1 cellular context compared by ENCODE assay signal in the genomic region with DNA sequence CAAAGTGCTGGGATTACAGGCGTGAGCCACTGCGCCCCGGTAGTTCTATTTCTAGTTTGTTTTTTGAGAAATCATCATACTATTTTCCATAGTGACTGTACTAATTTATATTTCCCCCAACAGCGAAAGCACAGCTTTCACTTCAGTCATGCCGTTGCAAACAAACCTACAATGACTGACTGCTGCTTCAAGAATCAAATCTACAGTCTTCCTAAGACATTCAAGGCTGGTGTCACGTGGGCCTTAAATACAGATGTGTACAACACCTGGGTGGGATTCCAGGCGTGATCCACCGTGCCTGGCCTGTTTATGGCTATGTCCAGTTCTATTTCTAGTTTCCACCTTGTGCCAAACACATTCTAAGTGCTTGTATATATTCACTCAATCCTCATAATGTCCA.
A peak's percentile ranks its signal among the peaks of the same experiment; 100 is the strongest.
TF ChIP-seq lines count a peak whose summit lies in the region.

No MANE protein-coding gene starts in this region.

TF ChIP-seq in HepG2, 621 proteins besides CTCF, POLR2A, EP300 and RAD21:
- no peak for TF ChIP-seq PCBP1 (IDR thresholded peaks at IDR 0.05; ENCODE audit: borderline replicate concordance, low read depth, low read length)
- TF ChIP-seq RBM22 (optimal IDR thresholded peaks at IDR 0.05; ENCODE audit: low read length) = peak; percentile 80
- no peak for TF ChIP-seq HHEX (CRISPR knock-in tag; IDR thresholded peaks at IDR 0.05)
- no peak for TF ChIP-seq CBX1 (IDR thresholded peaks at IDR 0.05; ENCODE audit: low read depth)
- TF ChIP-seq, protein P1, sequence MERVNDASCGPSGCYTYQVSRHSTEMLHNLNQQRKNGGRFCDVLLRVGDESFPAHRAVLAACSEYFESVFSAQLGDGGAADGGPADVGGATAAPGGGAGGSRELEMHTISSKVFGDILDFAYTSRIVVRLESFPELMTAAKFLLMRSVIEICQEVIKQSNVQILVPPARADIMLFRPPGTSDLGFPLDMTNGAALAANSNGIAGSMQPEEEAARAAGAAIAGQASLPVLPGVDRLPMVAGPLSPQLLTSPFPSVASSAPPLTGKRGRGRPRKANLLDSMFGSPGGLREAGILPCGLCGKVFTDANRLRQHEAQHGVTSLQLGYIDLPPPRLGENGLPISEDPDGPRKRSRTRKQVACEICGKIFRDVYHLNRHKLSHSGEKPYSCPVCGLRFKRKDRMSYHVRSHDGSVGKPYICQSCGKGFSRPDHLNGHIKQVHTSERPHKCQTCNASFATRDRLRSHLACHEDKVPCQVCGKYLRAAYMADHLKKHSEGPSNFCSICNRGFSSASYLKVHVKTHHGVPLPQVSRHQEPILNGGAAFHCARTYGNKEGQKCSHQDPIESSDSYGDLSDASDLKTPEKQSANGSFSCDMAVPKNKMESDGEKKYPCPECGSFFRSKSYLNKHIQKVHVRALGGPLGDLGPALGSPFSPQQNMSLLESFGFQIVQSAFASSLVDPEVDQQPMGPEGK (CRISPR knock-in tag; IDR thresholded peaks at IDR 0.05) = no peak
- no peak for TF ChIP-seq ZFP90 (CRISPR knock-in tag; IDR thresholded peaks at IDR 0.05; ENCODE audit: borderline replicate concordance)
- TF ChIP-seq, protein P2, sequence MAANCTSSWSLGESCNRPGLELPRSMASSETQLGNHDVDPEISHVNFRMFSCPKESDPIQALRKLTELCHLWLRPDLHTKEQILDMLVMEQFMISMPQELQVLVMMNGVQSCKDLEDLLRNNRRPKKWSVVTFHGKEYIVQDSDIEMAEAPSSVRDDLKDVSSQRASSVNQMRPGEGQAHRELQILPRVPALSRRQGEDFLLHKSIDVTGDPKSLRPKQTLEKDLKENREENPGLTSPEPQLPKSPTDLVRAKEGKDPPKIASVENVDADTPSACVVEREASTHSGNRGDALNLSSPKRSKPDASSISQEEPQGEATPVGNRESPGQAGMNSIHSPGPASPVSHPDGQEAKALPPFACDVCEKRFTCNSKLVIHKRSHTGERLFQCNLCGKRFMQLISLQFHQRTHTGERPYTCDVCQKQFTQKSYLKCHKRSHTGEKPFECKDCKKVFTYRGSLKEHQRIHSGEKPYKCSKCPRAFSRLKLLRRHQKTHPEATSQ (CRISPR knock-in tag; IDR thresholded peaks at IDR 0.05; ENCODE audit: borderline replicate concordance) = no peak
- no peak for TF ChIP-seq NCOR1 (IDR thresholded peaks at IDR 0.05; ENCODE audit: borderline replicate concordance, low read length)
- TF ChIP-seq ZNF235 (CRISPR knock-in tag; IDR thresholded peaks at IDR 0.05; ENCODE audit: borderline replicate concordance) = 0 out of 2 replicates have a peak, but pooled peaks have one; percentile 4
- TF ChIP-seq, protein P3, sequence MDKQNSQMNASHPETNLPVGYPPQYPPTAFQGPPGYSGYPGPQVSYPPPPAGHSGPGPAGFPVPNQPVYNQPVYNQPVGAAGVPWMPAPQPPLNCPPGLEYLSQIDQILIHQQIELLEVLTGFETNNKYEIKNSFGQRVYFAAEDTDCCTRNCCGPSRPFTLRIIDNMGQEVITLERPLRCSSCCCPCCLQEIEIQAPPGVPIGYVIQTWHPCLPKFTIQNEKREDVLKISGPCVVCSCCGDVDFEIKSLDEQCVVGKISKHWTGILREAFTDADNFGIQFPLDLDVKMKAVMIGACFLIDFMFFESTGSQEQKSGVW (CRISPR knock-in tag; IDR thresholded peaks at IDR 0.05; ENCODE audit: borderline replicate concordance) = no peak
